In the genomic region with DNA sequence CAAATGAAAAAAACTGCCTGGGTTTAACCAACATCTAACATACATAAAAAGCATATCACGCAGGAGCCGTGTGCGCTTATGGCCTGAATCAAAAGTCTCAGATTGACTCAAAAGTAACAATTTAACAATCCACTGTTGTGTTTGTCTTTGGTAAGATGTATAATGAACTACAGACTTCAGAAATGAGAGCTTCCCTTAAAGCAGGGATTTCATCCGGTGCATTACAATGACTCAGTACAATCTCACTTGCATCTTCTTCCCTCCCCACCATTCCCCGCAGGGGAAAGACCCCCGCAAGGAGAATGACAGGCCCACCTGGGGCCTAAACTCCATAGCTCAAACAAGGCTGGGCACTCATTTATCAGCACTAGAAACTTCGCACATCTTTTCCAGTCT, we compare ENCODE assay signal across 8 cellular contexts. TPM values are rescaled to one million over a fixed set of nuclear protein-coding genes. Genes with fewer than 3 reads are reported as not detected.
DNase-seq lines count a peak whose midpoint lies in the region; ATAC-seq, FAIRE-seq and TF ChIP-seq lines count a peak whose summit lies in the region.

No MANE protein-coding gene starts in this region.

- peak overlapping the region; percentile 95 for H3K27ac Mint-ChIP-seq in T-helper 1 cell treated with Interleukin-12 subunit alpha and Interleukin-12 subunit beta and Interleukin-4 antibody, amounts not matched to agents 30 μg/mL and 1 μg/mL, for 36 hours

- H3K4me1 ChIP-seq in esophagus (ENCODE audit: control insufficient read depth in 2 of 2, insufficient read depth in 2 of 2, low read length in 1 of 2) (peaks cover 2 to 12% of the 10 kb centered on the region in 2 donors), pancreas (peaks cover 7 to 30% (median 30%) of the 10 kb centered on the region in 3 donors)

- H3K36me3 Mint-ChIP-seq in T-helper 1 cell treated with Interleukin-12 subunit alpha and Interleukin-12 subunit beta and Interleukin-4 antibody, amounts not matched to agents 30 μg/mL and 1 μg/mL, for 36 hours (ENCODE audit: low read depth) = peaks cover 11% of the 10 kb centered on the region

- POLR2A ChIA-PET in AG04450 (lab: Yijun Ruan, JAX) = interaction anchor here (0.8 kb wide), 1 partner anchor 62 kb away, joined by 3 read pairs; no protein-coding TSS in a partner anchor

- peaks cover 11% of the 10 kb centered on the region for H3K27me3 Mint-ChIP-seq in T-helper 1 cell treated with Interleukin-12 subunit alpha and Interleukin-12 subunit beta and Interleukin-4 antibody, amounts not matched to agents 30 μg/mL and 1 μg/mL, for 36 hours (ENCODE audit: low read depth)

- CTCF ChIA-PET in AG04450 (lab: Charles Lee) = interaction anchor here (1.8 kb wide), 1 partner anchor 147 kb away, joined by 9 read pairs; no protein-coding TSS in a partner anchor

- DNase-seq in AG04450 (ENCODE audit: low read depth, low spot score) (no peak), pancreas (no peak), NCI-H774 (lab: John Stamatoyannopoulos, UW) (no peak), GM19240 (ENCODE audit: insufficient read length, low spot score) (no peak)

- 10 to 12% methylated on average over 7 of the region's 7 CpGs for WGBS in esophagus, 2 donors
- WGBS in pancreas, 2 donors = 8 to 9% methylated on average over 7 of the region's 7 CpGs

- no peaks in the 10 kb centered on the region for H3K9me3 Mint-ChIP-seq in T-helper 1 cell treated with Interleukin-12 subunit alpha and Interleukin-12 subunit beta and Interleukin-4 antibody, amounts not matched to agents 30 μg/mL and 1 μg/mL, for 36 hours

- H3K9me3 ChIP-seq in AG04450 (ENCODE audit: control insufficient read depth, insufficient read depth, low read length) = no peaks in the 10 kb centered on the region; the same call in 1 of the 2 replicates
- H3K9me3 ChIP-seq in esophagus (ENCODE audit: control insufficient read depth in 2 of 2, insufficient read depth in 1 of 2, low read depth in 1 of 2, low read length in 1 of 2) = no peaks in the 10 kb centered on the region
- no peaks in the 10 kb centered on the region for H3K9me3 ChIP-seq in pancreas

- H3K4me1 Mint-ChIP-seq in T-helper 1 cell treated with Interleukin-12 subunit alpha and Interleukin-12 subunit beta and Interleukin-4 antibody, amounts not matched to agents 30 μg/mL and 1 μg/mL, for 36 hours (ENCODE audit: low read depth) = peaks cover 33% of the 10 kb centered on the region

- H3K4me3 ChIP-seq in AG04450 (ENCODE audit: low read depth, low read length) (peak overlapping the region; percentile 80), esophagus (ENCODE audit: low read depth in 1 of 2, low read length in 2 of 2) (peak overlapping the region; percentile 83 to 87), pancreas (peak overlapping the region; percentile 90 to 93 (median 91))

- peak overlapping the region; percentile 95 for H3K4me3 Mint-ChIP-seq in T-helper 1 cell treated with Interleukin-12 subunit alpha and Interleukin-12 subunit beta and Interleukin-4 antibody, amounts not matched to agents 30 μg/mL and 1 μg/mL, for 36 hours

- intact Hi-C loops in pancreas (cut with DNase I) = no loop called here

- FAIRE-seq in pancreas (lab: Jason Lieb, UNC) = no peak

- H3K36me3 ChIP-seq in esophagus (ENCODE audit: control insufficient read depth in 2 of 2, insufficient read depth in 2 of 2, low read length in 1 of 2) = no peaks in the 10 kb centered on the region
- no peaks in the 10 kb centered on the region for H3K36me3 ChIP-seq in pancreas

- H3K27ac ChIP-seq in AG04450 (ENCODE audit: low read depth, low read length) = peak overlapping the region; percentile 78
- H3K27ac ChIP-seq in esophagus (ENCODE audit: low read depth in 2 of 2, low read length in 1 of 2) = peak overlapping the region; percentile 86 to 94
- H3K27ac ChIP-seq in pancreas = peak overlapping the region; percentile 88 to 97 (median 93)

- TF ChIP-seq CTCF in AG04450 (IDR thresholded peaks at IDR 0.05; ENCODE audit: low read depth, low read length) (no peak), pancreas (IDR thresholded peaks at IDR 0.05) (no peak)

- H3K27me3 ChIP-seq in AG04450 (ENCODE audit: control insufficient read depth, insufficient read depth, low read length) (no peaks in the 10 kb centered on the region), esophagus (ENCODE audit: control insufficient read depth in 1 of 2, insufficient read depth in 2 of 2, low read length in 2 of 2) (no peaks in the 10 kb centered on the region), pancreas (no peaks in the 10 kb centered on the region)

- peak; percentile 44 for ATAC-seq in GM18520 (IDR thresholded peaks at IDR 0.05; ENCODE audit: unreplicated experiment)
- peak; percentile 23 for ATAC-seq in HG03045 (IDR thresholded peaks at IDR 0.05; ENCODE audit: unreplicated experiment)
- peak in 1 of 4 donors; percentile 6 for ATAC-seq in pancreas

RNA-seq across cellular contexts. Expression of a gene that starts 1.4 kb away (rescaled TPM):
- 63.0 and 72.9 TPM in 2 replicates for polyA plus RNA-seq in AG04450 (2011; rRNA removed)
- polyA minus RNA-seq in AG04450 (2011; rRNA and poly(A)+ RNA removed) = 138 and 171 TPM in 2 replicates
- polyA plus RNA-seq in esophagus = 10 to 100 TPM; 21.8 to 21.9 TPM
- total RNA-seq in pancreas = 10 to 100 TPM; 17.4 to 33.4 (median 23.1) TPM
- 10 to 100 TPM; 15.7 to 27.2 TPM for polyA plus RNA-seq in pancreas
